In genomic region chr16:89122322-89122831, GRCh38 we compare ENCODE assay signal across 9 cellular contexts. TPM values are rescaled to one million over a fixed set of nuclear protein-coding genes. Genes with fewer than 3 reads are reported as not detected.
DNase-seq lines count a peak whose midpoint lies in the region; ATAC-seq and TF ChIP-seq lines count a peak whose summit lies in the region.
"Had no signal": no experiment of that assay in that cellular context is flagged by ENCODE, and none has a peak within 500 bp of the region (broad histone marks: within the 10 kb centered on the region; RNA-seq: fewer than 3 reads in every experiment).

No MANE protein-coding gene starts in this region.

- TF ChIP-seq POLR2A in Peyer's patch (IDR thresholded peaks at IDR 0.05), result no peak

- H3K36me3 Mint-ChIP-seq in activated T-helper 1 cell treated with anti-CD3 and anti-CD28 coated beads, Interleukin-12 subunit alpha, Interleukin-12 subunit beta, Interleukin-2, Interleukin-4 antibody, amounts not matched to agents 30 ng/mL and 10 ng/mL and 1 ng/mL, durations not matched to agents 14 hours and 24 hours and 36 hours (ENCODE audit: low read depth), result peaks cover 45% of the 10 kb centered on the region
- peaks cover 28% of the 10 kb centered on the region for H3K36me3 Mint-ChIP-seq in chondrocyte (ENCODE audit: low read depth)
- peaks cover 72% of the 10 kb centered on the region for H3K36me3 Mint-ChIP-seq in stimulated activated memory B cell treated with anti-CD40 and anti-IgM and Interleukin-4, amounts not matched to agents 10 μg/mL and 1 μg/mL and 100 μg/mL, for 72 hours

- no peak overlapping the region for H3K27ac Mint-ChIP-seq in activated T-helper 1 cell treated with anti-CD3 and anti-CD28 coated beads, Interleukin-12 subunit alpha, Interleukin-12 subunit beta, Interleukin-2, Interleukin-4 antibody, amounts not matched to agents 30 ng/mL and 10 ng/mL and 1 ng/mL, durations not matched to agents 14 hours and 24 hours and 36 hours
- H3K27ac Mint-ChIP-seq in chondrocyte (ENCODE audit: unreplicated experiment), result no peak overlapping the region
- peak overlapping the region; percentile 90 for H3K27ac Mint-ChIP-seq in stimulated activated memory B cell treated with anti-CD40 and anti-IgM and Interleukin-4, amounts not matched to agents 10 μg/mL and 1 μg/mL and 100 μg/mL, for 72 hours

- H3K4me1 ChIP-seq in Peyer's patch, result peaks cover 0 to 12% (median 2%) of the 10 kb centered on the region in 4 donors

- DNase-seq in activated T-helper 1 cell treated with Interleukin-2 at 50 U/mL for 16 hours (ENCODE audit: low read depth) (peak; percentile 59), Peyer's patch (peak; percentile 67 to 90 (median 89)), chondrocyte (ENCODE audit: low spot score) (peak; percentile 75), SIG-M5 treated with dmso at 0.1 percent for 504 hours (lab: John Stamatoyannopoulos, UW; ENCODE audit: unreplicated experiment) (no peak), SKM-1 (lab: John Stamatoyannopoulos, UW; ENCODE audit: unreplicated experiment) (no peak), cerebellar cortex (ENCODE audit: low spot score) (no peak)
- DNase-seq in activated T-helper 1 cell treated with anti-CD3 and anti-CD28 coated beads, Interleukin-12 subunit alpha, Interleukin-12 subunit beta, Interleukin-2, Interleukin-4 antibody, amounts not matched to agents 30 ng/mL and 10 ng/mL and 1 ng/mL, durations not matched to agents 14 hours and 24 hours and 36 hours (ENCODE audit: low spot score), result no peak

- peak overlapping the region in 3 of 4 donors; percentile 10 to 74 (median 64) for H3K27ac ChIP-seq in Peyer's patch
- H3K27ac ChIP-seq: dorsolateral prefrontal cortex had no signal

- no peaks in the 10 kb centered on the region for H3K9me3 ChIP-seq in Peyer's patch

- H3K4me3 ChIP-seq in Peyer's patch, result no peak overlapping the region
- H3K4me3 ChIP-seq: dorsolateral prefrontal cortex had no signal

- TF ChIP-seq CTCF in Peyer's patch (IDR thresholded peaks at IDR 0.05) (peak in 3 of 6 experiments; percentile 26 to 31 (median 27)), chondrocyte (IDR thresholded peaks at IDR 0.05) (no peak)

- no peak overlapping the region for H3K4me3 Mint-ChIP-seq in activated T-helper 1 cell treated with anti-CD3 and anti-CD28 coated beads, Interleukin-12 subunit alpha, Interleukin-12 subunit beta, Interleukin-2, Interleukin-4 antibody, amounts not matched to agents 30 ng/mL and 10 ng/mL and 1 ng/mL, durations not matched to agents 14 hours and 24 hours and 36 hours
- no peak overlapping the region for H3K4me3 Mint-ChIP-seq in chondrocyte (ENCODE audit: unreplicated experiment)
- H3K4me3 Mint-ChIP-seq in stimulated activated memory B cell treated with anti-CD40 and anti-IgM and Interleukin-4, amounts not matched to agents 10 μg/mL and 1 μg/mL and 100 μg/mL, for 72 hours, result no peak overlapping the region

- no peaks in the 10 kb centered on the region for H3K27me3 Mint-ChIP-seq in activated T-helper 1 cell treated with anti-CD3 and anti-CD28 coated beads, Interleukin-12 subunit alpha, Interleukin-12 subunit beta, Interleukin-2, Interleukin-4 antibody, amounts not matched to agents 30 ng/mL and 10 ng/mL and 1 ng/mL, durations not matched to agents 14 hours and 24 hours and 36 hours (ENCODE audit: insufficient read depth)
- H3K27me3 Mint-ChIP-seq in chondrocyte (ENCODE audit: low read depth), result no peaks in the 10 kb centered on the region
- H3K27me3 Mint-ChIP-seq in stimulated activated memory B cell treated with anti-CD40 and anti-IgM and Interleukin-4, amounts not matched to agents 10 μg/mL and 1 μg/mL and 100 μg/mL, for 72 hours, result no peaks in the 10 kb centered on the region

- H3K36me3 ChIP-seq in Peyer's patch, result peaks cover 0 to 64% (median 0%) of the 10 kb centered on the region in 3 donors

- H3K4me1 Mint-ChIP-seq in activated T-helper 1 cell treated with anti-CD3 and anti-CD28 coated beads, Interleukin-12 subunit alpha, Interleukin-12 subunit beta, Interleukin-2, Interleukin-4 antibody, amounts not matched to agents 30 ng/mL and 10 ng/mL and 1 ng/mL, durations not matched to agents 14 hours and 24 hours and 36 hours (ENCODE audit: low read depth), result no peaks in the 10 kb centered on the region
- H3K4me1 Mint-ChIP-seq in chondrocyte (ENCODE audit: low read depth), result no peaks in the 10 kb centered on the region
- H3K4me1 Mint-ChIP-seq in stimulated activated memory B cell treated with anti-CD40 and anti-IgM and Interleukin-4, amounts not matched to agents 10 μg/mL and 1 μg/mL and 100 μg/mL, for 72 hours, result peaks cover 57% of the 10 kb centered on the region

- ATAC-seq in stimulated activated memory B cell treated with anti-CD40 and anti-IgM and Interleukin-4, amounts not matched to agents 10 μg/mL and 1 μg/mL and 100 μg/mL, for 72 hours, result peak; percentile 84

- intact Hi-C loops in activated T-helper 1 cell treated with anti-CD3 and anti-CD28 coated beads, Interleukin-12 subunit alpha, Interleukin-12 subunit beta, Interleukin-2, Interleukin-4 antibody, amounts not matched to agents 30 ng/mL and 10 ng/mL and 1 ng/mL, durations not matched to agents 14 hours and 24 hours and 36 hours (cut with micrococcal nuclease), result no loop called here

- H3K27me3 ChIP-seq in Peyer's patch, result no peaks in the 10 kb centered on the region
- H3K27me3 ChIP-seq: dorsolateral prefrontal cortex had no signal

- no peaks in the 10 kb centered on the region for H3K9me3 Mint-ChIP-seq in activated T-helper 1 cell treated with anti-CD3 and anti-CD28 coated beads, Interleukin-12 subunit alpha, Interleukin-12 subunit beta, Interleukin-2, Interleukin-4 antibody, amounts not matched to agents 30 ng/mL and 10 ng/mL and 1 ng/mL, durations not matched to agents 14 hours and 24 hours and 36 hours
- H3K9me3 Mint-ChIP-seq in chondrocyte (ENCODE audit: low read depth), result peaks cover 6% of the 10 kb centered on the region
- H3K9me3 Mint-ChIP-seq in stimulated activated memory B cell treated with anti-CD40 and anti-IgM and Interleukin-4, amounts not matched to agents 10 μg/mL and 1 μg/mL and 100 μg/mL, for 72 hours, result peaks cover 4% of the 10 kb centered on the region

RNA-seq across cellular contexts. Expression of gene ACSF3, which starts 28.7 kb away (rescaled TPM):
- 37.0 and 39.0 TPM in 2 replicates for total RNA-seq in activated T-helper 1 cell treated with anti-CD3 and anti-CD28 coated beads, Interleukin-12 subunit alpha, Interleukin-12 subunit beta, Interleukin-2, Interleukin-4 antibody, amounts not matched to agents 30 ng/mL and 10 ng/mL and 1 ng/mL, durations not matched to agents 14 hours and 24 hours and 36 hours
- total RNA-seq in Peyer's patch (100 to 1,000 TPM in 2 of 4 donors, 10 to 100 TPM in 2; 94.6 to 120 (median 108) TPM), chondrocyte (19.5 to 24.4 TPM (median 20.8 TPM) in 3 replicates)

RNA-seq across cellular contexts. Expression of gene CDH15, which starts 49.2 kb away (rescaled TPM):
- not detected in 2 replicates for total RNA-seq in activated T-helper 1 cell treated with anti-CD3 and anti-CD28 coated beads, Interleukin-12 subunit alpha, Interleukin-12 subunit beta, Interleukin-2, Interleukin-4 antibody, amounts not matched to agents 30 ng/mL and 10 ng/mL and 1 ng/mL, durations not matched to agents 14 hours and 24 hours and 36 hours
- total RNA-seq in Peyer's patch (not detected), chondrocyte (0.20 to 0.23 TPM in 2 of 3 replicates, not detected in the other)

Comparison
In these comparisons a context has a peak if more than half of its experiments do, and no peak if none do; other contexts are left out.
1. DNase-seq: peak in activated T-helper 1 cell treated with Interleukin-2 at 50 U/mL for 16 hours (single experiment), Peyer's patch (3 of 3) and chondrocyte (single experiment); none in activated T-helper 1 cell treated with anti-CD3 and anti-CD28 coated beads, Interleukin-12 subunit alpha, Interleukin-12 subunit beta, Interleukin-2, Interleukin-4 antibody, amounts not matched to agents 30 ng/mL and 10 ng/mL and 1 ng/mL, durations not matched to agents 14 hours and 24 hours and 36 hours (single experiment), SIG-M5 treated with dmso at 0.1 percent for 504 hours (single experiment), SKM-1 (single experiment) and cerebellar cortex (single experiment).